Comparison of ENCODE assay signal across 11 cellular contexts in genomic region chr5:124343451-124343867, GRCh38.
A peak's percentile ranks its signal among the peaks of the same experiment; 100 is the strongest.
DNase-seq lines count a peak whose midpoint lies in the region; TF ChIP-seq lines count a peak whose summit lies in the region.
"Had no signal": no experiment of that assay in that cellular context is flagged by ENCODE, and none has a peak within 500 bp of the region (broad histone marks: within the 10 kb centered on the region; RNA-seq: fewer than 3 reads in every experiment).

No MANE protein-coding gene starts in this region.

- H3K27ac ChIP-seq in osteoblast (ENCODE audit: low read depth, low read length): no peak overlapping the region

- H3K4me3 ChIP-seq in osteoblast (ENCODE audit: insufficient read depth, low read length): no peak overlapping the region

- no peak overlapping the region for H3K4me2 ChIP-seq in osteoblast (ENCODE audit: insufficient read depth, low read length)

- no peaks in the 10 kb centered on the region for H3K36me3 ChIP-seq in osteoblast (ENCODE audit: insufficient read depth, low read length)

- no peaks in the 10 kb centered on the region for H4K20me1 ChIP-seq in osteoblast (ENCODE audit: insufficient read depth, low read length)

- no peak overlapping the region for H2AFZ ChIP-seq in osteoblast (ENCODE audit: low read length)

- no peaks in the 10 kb centered on the region for H3K9me3 ChIP-seq in osteoblast (ENCODE audit: low read depth, low read length)

- no peaks in the 10 kb centered on the region for H3K79me2 ChIP-seq in osteoblast (ENCODE audit: insufficient read depth, low read length)

- no peak for TF ChIP-seq CTCF in osteoblast (IDR thresholded peaks at IDR 0.05; ENCODE audit: extremely low read depth, low read depth, low read length)

- H3K4me1 ChIP-seq in osteoblast (ENCODE audit: insufficient read depth, low read length): peaks cover 17% of the 10 kb centered on the region

- DNase-seq in GM04503 (ENCODE audit: low read depth): peak; percentile 21
- DNase-seq in NCI-H187 (lab: John Stamatoyannopoulos, UW): peak; percentile 18 to 30
- DNase-seq in epidermal melanocyte (ENCODE audit: insufficient read length, low spot score): peak; percentile 31
- peak; percentile 83 for DNase-seq in osteoblast (ENCODE audit: insufficient read length, low spot score, missing footprints)
- no peak for DNase-seq in ecto neural progenitor cell (ENCODE audit: low spot score)
- no peak for DNase-seq in hippocampal formation (lab: John Stamatoyannopoulos, UW)
- DNase-seq in NCI-H526 (lab: John Stamatoyannopoulos, UW): no peak
- DNase-seq in stimulated activated CD4-positive, alpha-beta T cell treated with anti-CD3 and anti-CD28 coated beads, Interleukin-15, amount 100 ng/mL, for 24 hours: no peak
- DNase-seq: activated T-cell treated with anti-CD3 and anti-CD28 coated beads, Interleukin-2, amount 50 U/mL, for 48 hours; NCI-H146; T-helper 1 cell had no signal

- H3K27me3 ChIP-seq in osteoblast (ENCODE audit: insufficient read depth, low read length): peaks cover 17% of the 10 kb centered on the region

Comparison
In these comparisons a context has a peak if more than half of its experiments do, and no peak if none do; other contexts are left out.
1. DNase-seq: peak in GM04503 (single experiment), NCI-H187 (2 of 2), epidermal melanocyte (single experiment) and osteoblast (single experiment); none in ecto neural progenitor cell (single experiment), hippocampal formation (0 of 2), NCI-H526 (0 of 2) and stimulated activated CD4-positive, alpha-beta T cell treated with anti-CD3 and anti-CD28 coated beads, Interleukin-15, amount 100 ng/mL, for 24 hours (single experiment).